Comparison of ENCODE assay signal across 19 cellular contexts in genomic region chr17:8494021-8494420, GRCh38.
"Had no signal": no experiment of that assay in that cellular context is flagged by ENCODE, and none has a peak within 500 bp of the region (broad histone marks: within the 10 kb centered on the region; RNA-seq: fewer than 3 reads in every experiment).

No MANE protein-coding gene starts in this region.

- ATAC-seq: activated CD8-positive, alpha-beta T cell treated with anti-CD3 and anti-CD28 coated beads, Interleukin-2, amount 10 ng/mL, durations not matched to agents 7 days and 5 days; natural killer cell treated with Interleukin-12 subunit alpha and Interleukin-12 subunit beta and Interleukin-15 and Interleukin-18, amount 100 ng/mL, for 72 hours had no signal

- H3K9me3 Mint-ChIP-seq: activated CD4-positive, alpha-beta T cell treated with anti-CD3 and anti-CD28 coated beads, Interleukin-2, amount 10 ng/mL, durations not matched to agents 7 days and 5 days; activated T-helper 1 cell treated with anti-CD3 and anti-CD28 coated beads, Interleukin-12 subunit alpha, Interleukin-12 subunit beta, Interleukin-2, Interleukin-4 antibody, amounts not matched to agents 30 ng/mL and 10 ng/mL and 1 ng/mL, durations not matched to agents 14 hours and 24 hours and 36 hours; natural killer cell treated with Interleukin-12 subunit alpha and Interleukin-12 subunit beta and Interleukin-15 and Interleukin-18, amount 100 ng/mL, for 72 hours; stimulated activated naive CD8-positive, alpha-beta T cell treated with anti-CD3 and anti-CD28 coated beads, Interleukin-15, Interleukin-2, amounts not matched to agents 100 ng/mL and 50 ng/mL, for 24 hours had no signal

- H3K9me3 ChIP-seq: adrenal gland, left ventricle myocardium inferior, prostate gland, tibial artery, vagina had no signal

- H3K4me1 Mint-ChIP-seq: activated CD4-positive, alpha-beta T cell treated with anti-CD3 and anti-CD28 coated beads, Interleukin-2, amount 10 ng/mL, durations not matched to agents 7 days and 5 days had no signal

- DNase-seq: activated CD4-positive, alpha-beta T cell treated with anti-CD3 and anti-CD28 coated beads, Interleukin-2, amount 10 ng/mL, durations not matched to agents 7 days and 5 days; activated CD4-positive, CD25-positive, alpha-beta regulatory T cell treated with anti-CD3 and anti-CD28 coated beads, Interleukin-2, amount 50 U/mL, for 72 hours; activated CD8-positive, alpha-beta T cell treated with anti-CD3 and anti-CD28 coated beads, Interleukin-2, amount 10 ng/mL, durations not matched to agents 7 days and 5 days; cerebellar nuclear complex; cortex of kidney; foreskin fibroblast; left ventricle myocardium inferior; stimulated activated CD4-positive, alpha-beta T cell treated with anti-CD3 and anti-CD28 coated beads, Interleukin-12 subunit alpha, Interleukin-12 subunit beta, amount 100 ng/mL, for 4 hours; stimulated activated CD4-positive, alpha-beta T cell treated with anti-CD3 and anti-CD28 coated beads, Interleukin-4, amount 100 ng/mL, for 4 hours; substantia nigra; tibial artery had no signal

- H3K27ac Mint-ChIP-seq: activated CD4-positive, alpha-beta T cell treated with anti-CD3 and anti-CD28 coated beads, Interleukin-2, amount 10 ng/mL, durations not matched to agents 7 days and 5 days; activated CD8-positive, alpha-beta T cell treated with anti-CD3 and anti-CD28 coated beads, Interleukin-2, amount 10 ng/mL, durations not matched to agents 7 days and 5 days; activated naive CD8-positive, alpha-beta T cell; activated T-helper 1 cell treated with anti-CD3 and anti-CD28 coated beads, Interleukin-12 subunit alpha, Interleukin-12 subunit beta, Interleukin-2, Interleukin-4 antibody, amounts not matched to agents 30 ng/mL and 10 ng/mL and 1 ng/mL, durations not matched to agents 14 hours and 24 hours and 36 hours; natural killer cell treated with Interleukin-12 subunit alpha and Interleukin-12 subunit beta and Interleukin-15 and Interleukin-18, amount 100 ng/mL, for 72 hours; stimulated activated naive CD8-positive, alpha-beta T cell treated with anti-CD3 and anti-CD28 coated beads, Interleukin-15, Interleukin-2, amounts not matched to agents 100 ng/mL and 50 ng/mL, for 24 hours had no signal

- H3K36me3 Mint-ChIP-seq: natural killer cell treated with Interleukin-12 subunit alpha and Interleukin-12 subunit beta and Interleukin-15 and Interleukin-18, amount 100 ng/mL, for 72 hours had no signal

- H3K4me3 Mint-ChIP-seq: activated CD4-positive, alpha-beta T cell treated with anti-CD3 and anti-CD28 coated beads, Interleukin-2, amount 10 ng/mL, durations not matched to agents 7 days and 5 days; activated CD8-positive, alpha-beta T cell treated with anti-CD3 and anti-CD28 coated beads, Interleukin-2, amount 10 ng/mL, durations not matched to agents 7 days and 5 days; activated naive CD8-positive, alpha-beta T cell; activated T-helper 1 cell treated with anti-CD3 and anti-CD28 coated beads, Interleukin-12 subunit alpha, Interleukin-12 subunit beta, Interleukin-2, Interleukin-4 antibody, amounts not matched to agents 30 ng/mL and 10 ng/mL and 1 ng/mL, durations not matched to agents 14 hours and 24 hours and 36 hours; natural killer cell treated with Interleukin-12 subunit alpha and Interleukin-12 subunit beta and Interleukin-15 and Interleukin-18, amount 100 ng/mL, for 72 hours; stimulated activated naive CD8-positive, alpha-beta T cell treated with anti-CD3 and anti-CD28 coated beads, Interleukin-15, Interleukin-2, amounts not matched to agents 100 ng/mL and 50 ng/mL, for 24 hours had no signal

- H3K4me3 ChIP-seq: adrenal gland, left ventricle myocardium inferior, prostate gland, tibial artery, vagina had no signal

- H3K27ac ChIP-seq: adrenal gland, left ventricle myocardium inferior, prostate gland, vagina, VCaP had no signal

- H3K27me3 ChIP-seq: adrenal gland, tibial artery, vagina had no signal

- H3K27me3 Mint-ChIP-seq: activated CD4-positive, alpha-beta T cell treated with anti-CD3 and anti-CD28 coated beads, Interleukin-2, amount 10 ng/mL, durations not matched to agents 7 days and 5 days; activated naive CD8-positive, alpha-beta T cell; natural killer cell treated with Interleukin-12 subunit alpha and Interleukin-12 subunit beta and Interleukin-15 and Interleukin-18, amount 100 ng/mL, for 72 hours; stimulated activated naive CD8-positive, alpha-beta T cell treated with anti-CD3 and anti-CD28 coated beads, Interleukin-15, Interleukin-2, amounts not matched to agents 100 ng/mL and 50 ng/mL, for 24 hours had no signal

- H3K4me1 ChIP-seq: adrenal gland, prostate gland, tibial artery, vagina had no signal
